ENCODE assay signal across 1 cellular context in genomic region chr3:12706504-12707253, GRCh38.
TF ChIP-seq lines count a peak whose summit lies in the region.

No MANE protein-coding gene starts in this region.

TF ChIP-seq in HepG2, 621 proteins besides CTCF, POLR2A, EP300 and RAD21 (continued from another document and continues in another):
- TF ChIP-seq SNAPC4 (CRISPR knock-in tag; IDR thresholded peaks at IDR 0.05) (no peak), RELA (CRISPR knock-in tag; IDR thresholded peaks at IDR 0.05) (no peak), ZBTB37 (CRISPR knock-in tag; IDR thresholded peaks at IDR 0.05) (no peak), ZNF260 (CRISPR knock-in tag; IDR thresholded peaks at IDR 0.05; ENCODE audit: borderline replicate concordance, low read depth) (no peak), SRSF9 (IDR thresholded peaks at IDR 0.05; ENCODE audit: borderline replicate concordance, insufficient read depth, low read depth, low read length, poor library complexity, severe bottlenecking) (no peak), MLX (CRISPR knock-in tag; IDR thresholded peaks at IDR 0.05) (no peak), DR1 (CRISPR knock-in tag; IDR thresholded peaks at IDR 0.05) (no peak), ZNF34 (CRISPR knock-in tag; IDR thresholded peaks at IDR 0.05; ENCODE audit: borderline replicate concordance) (no peak), SNAI1 (CRISPR knock-in tag; IDR thresholded peaks at IDR 0.05; ENCODE audit: borderline replicate concordance) (no peak), SMC3 (IDR thresholded peaks at IDR 0.05; ENCODE audit: low read length) (peak; percentile 86), ZNF782 (CRISPR knock-in tag; IDR thresholded peaks at IDR 0.05; ENCODE audit: borderline replicate concordance) (no peak), HBP1 (CRISPR knock-in tag; IDR thresholded peaks at IDR 0.05; ENCODE audit: low read depth) (no peak), FOXP1 (IDR thresholded peaks at IDR 0.05) (no peak), FOXP1 (CRISPR knock-in tag; IDR thresholded peaks at IDR 0.05) (no peak), NFKB2 (CRISPR knock-in tag; IDR thresholded peaks at IDR 0.05; ENCODE audit: borderline replicate concordance) (no peak), EED (CRISPR knock-in tag; IDR thresholded peaks at IDR 0.05) (no peak), HMGXB4 (CRISPR knock-in tag; IDR thresholded peaks at IDR 0.05; ENCODE audit: borderline replicate concordance in 1 of 2, low read depth in 1 of 2) (peak in 1 of 2 experiments; percentile 65; a peak in 1 of 4 replicates), TEF (CRISPR knock-in tag; IDR thresholded peaks at IDR 0.05) (no peak), ZNF841 (CRISPR knock-in tag; IDR thresholded peaks at IDR 0.05; ENCODE audit: borderline replicate concordance) (no peak), TEAD3 (CRISPR knock-in tag; optimal IDR thresholded peaks at IDR 0.05; ENCODE audit: borderline replicate concordance) (peak; percentile 23), ZKSCAN8 (CRISPR knock-in tag; IDR thresholded peaks at IDR 0.05; ENCODE audit: borderline replicate concordance) (0 out of 2 replicates have a peak, but pooled peaks have one; percentile 26), ZNF513 (CRISPR knock-in tag; conservative IDR thresholded peaks at IDR 0.05) (no peak), ZNF136 (CRISPR knock-in tag; IDR thresholded peaks at IDR 0.05; ENCODE audit: low read depth) (no peak), ZNF232 (CRISPR knock-in tag; IDR thresholded peaks at IDR 0.05; ENCODE audit: borderline replicate concordance) (no peak), ZMYM4 (CRISPR knock-in tag; IDR thresholded peaks at IDR 0.05) (no peak), MTA1 (CRISPR knock-in tag; IDR thresholded peaks at IDR 0.05; ENCODE audit: borderline replicate concordance) (no peak), ZNF7 (CRISPR knock-in tag; IDR thresholded peaks at IDR 0.05) (no peak), IRF9 (CRISPR knock-in tag; IDR thresholded peaks at IDR 0.05; ENCODE audit: borderline replicate concordance) (no peak), SALL1 (CRISPR knock-in tag; IDR thresholded peaks at IDR 0.05) (0 out of 2 replicates have a peak, but pooled peaks have one; percentile 29), ZNF549 (CRISPR knock-in tag; IDR thresholded peaks at IDR 0.05) (no peak), REXO4 (CRISPR knock-in tag; IDR thresholded peaks at IDR 0.05; ENCODE audit: borderline replicate concordance) (no peak), ARID4A (CRISPR knock-in tag; IDR thresholded peaks at IDR 0.05; ENCODE audit: borderline replicate concordance) (no peak; the same call in 1 of the 2 replicates), KLF15 (CRISPR knock-in tag; IDR thresholded peaks at IDR 0.05; ENCODE audit: borderline replicate concordance) (no peak), CREB3 (CRISPR knock-in tag; IDR thresholded peaks at IDR 0.05) (no peak), CBX5 (CRISPR knock-in tag; IDR thresholded peaks at IDR 0.05; ENCODE audit: borderline replicate concordance) (peak; percentile 60; the same call in 1 of the 2 replicates), ZNF780A (CRISPR knock-in tag; IDR thresholded peaks at IDR 0.05) (no peak), POLR2AphosphoS2 (IDR thresholded peaks at IDR 0.05; ENCODE audit: low read depth, low read length) (no peak), ZNF331 (CRISPR knock-in tag; IDR thresholded peaks at IDR 0.05) (0 out of 2 replicates have a peak, but pooled peaks have one; percentile 39), LCORL (IDR thresholded peaks at IDR 0.05) (no peak), LCORL (CRISPR knock-in tag; IDR thresholded peaks at IDR 0.05) (no peak), TBX2 (CRISPR knock-in tag; IDR thresholded peaks at IDR 0.05; ENCODE audit: borderline replicate concordance) (no peak), JUN (CRISPR knock-in tag; IDR thresholded peaks at IDR 0.05) (no peak), NR2F1 (CRISPR knock-in tag; IDR thresholded peaks at IDR 0.05) (no peak), ZNF879 (CRISPR knock-in tag; IDR thresholded peaks at IDR 0.05) (no peak), HES4 (CRISPR knock-in tag; IDR thresholded peaks at IDR 0.05; ENCODE audit: borderline replicate concordance) (no peak)
